Comparison of ENCODE assay signal across 1 cellular context in genomic region chr15:100602822-100603393, GRCh38.
A peak's percentile ranks its signal among the peaks of the same experiment; 100 is the strongest.
TF ChIP-seq lines count a peak whose summit lies in the region.

No MANE protein-coding gene starts in this region.

TF ChIP-seq in K562, 482 proteins besides CTCF, POLR2A, EP300 and RAD21 (continued from another document and continues in another):
- TF ChIP-seq ZNF592 (IDR thresholded peaks at IDR 0.05) (no peak), MCM5 (IDR thresholded peaks at IDR 0.05; ENCODE audit: low read depth) (no peak), POLR2G (IDR thresholded peaks at IDR 0.05; ENCODE audit: low read depth, low read length) (peak; percentile 17), GABPB1 (CRISPR knock-in tag; IDR thresholded peaks at IDR 0.05) (no peak; the same call in 1 of the 2 replicates), ZNF75A (CRISPR knock-in tag; IDR thresholded peaks at IDR 0.05) (no peak), ZMIZ1 (IDR thresholded peaks at IDR 0.05; ENCODE audit: low read depth in 2 of 2, low read length in 2 of 2) (no peak), MEIS2 (IDR thresholded peaks at IDR 0.05; ENCODE audit: partially characterized antibody) (no peak), RBBP5 (IDR thresholded peaks at IDR 0.05; ENCODE audit: borderline replicate concordance, insufficient read depth, low read length, poor library complexity, severe bottlenecking) (peak; percentile 44), HDAC1 (IDR thresholded peaks at IDR 0.05) (peak in 1 of 2 experiments; percentile 36; a peak in 1 of 4 replicates), LCOR (CRISPR knock-in tag; IDR thresholded peaks at IDR 0.05) (no peak), ZEB2 (IDR thresholded peaks at IDR 0.05) (0 out of 2 replicates have a peak, but pooled peaks have one; percentile 15), ZNF232 (CRISPR knock-in tag; IDR thresholded peaks at IDR 0.05) (no peak), ARID3B (CRISPR knock-in tag; IDR thresholded peaks at IDR 0.05; ENCODE audit: borderline replicate concordance) (no peak), GTF2E2 (tag; IDR thresholded peaks at IDR 0.05) (no peak), ZBTB17 (CRISPR knock-in tag; IDR thresholded peaks at IDR 0.05) (no peak), MIER1 (IDR thresholded peaks at IDR 0.05; ENCODE audit: low read depth) (no peak), TOE1 (IDR thresholded peaks at IDR 0.05; ENCODE audit: borderline replicate concordance) (no peak), TOE1 (CRISPR knock-in tag; IDR thresholded peaks at IDR 0.05; ENCODE audit: borderline replicate concordance, low read depth) (no peak), EWSR1 (IDR thresholded peaks at IDR 0.05; ENCODE audit: borderline replicate concordance, low read depth, partially characterized antibody) (no peak), MNT (conservative IDR thresholded peaks at IDR 0.05) (no peak), ZNF354B (CRISPR knock-in tag; IDR thresholded peaks at IDR 0.05) (no peak), PREB (CRISPR knock-in tag; IDR thresholded peaks at IDR 0.05) (no peak), CEBPB (tag; IDR thresholded peaks at IDR 0.05) (no peak), ZNF212 (CRISPR knock-in tag; IDR thresholded peaks at IDR 0.05) (no peak), CXXC5 (CRISPR knock-in tag; IDR thresholded peaks at IDR 0.05) (no peak), CREBBP (IDR thresholded peaks at IDR 0.05; ENCODE audit: low read depth, low read length) (no peak), ZNF512 (tag; IDR thresholded peaks at IDR 0.05) (no peak), MECOM (CRISPR knock-in tag; IDR thresholded peaks at IDR 0.05) (no peak), POLR3G (IDR thresholded peaks at IDR 0.05; ENCODE audit: extremely low read depth, insufficient read length, insufficient replicate concordance) (no peak), NCOR1 (IDR thresholded peaks at IDR 0.05) (no peak), GABPB2 (CRISPR knock-in tag; conservative IDR thresholded peaks at IDR 0.05) (no peak), GTF2B (IDR thresholded peaks at IDR 0.05; ENCODE audit: extremely low read depth, insufficient read length) (no peak), SRSF9 (IDR thresholded peaks at IDR 0.05; ENCODE audit: borderline replicate concordance, low read depth, low read length) (no peak), CCAR2 (IDR thresholded peaks at IDR 0.05; ENCODE audit: low read depth, low read length) (no peak), RB1 (IDR thresholded peaks at IDR 0.05; ENCODE audit: low read depth) (no peak), ZBTB1 (CRISPR knock-in tag; IDR thresholded peaks at IDR 0.05; ENCODE audit: borderline replicate concordance, low read depth) (no peak), MXD1 (CRISPR knock-in tag; IDR thresholded peaks at IDR 0.05; ENCODE audit: borderline replicate concordance, poor library complexity, severe bottlenecking) (no peak), POLR3A (IDR thresholded peaks at IDR 0.05; ENCODE audit: borderline replicate concordance, extremely low read depth, insufficient read depth, insufficient read length) (no peak), CHD1 (IDR thresholded peaks at IDR 0.05; ENCODE audit: low read length) (no peak), ZNF165 (CRISPR knock-in tag; IDR thresholded peaks at IDR 0.05; ENCODE audit: borderline replicate concordance) (no peak), ZNF3 (CRISPR knock-in tag; IDR thresholded peaks at IDR 0.05) (no peak), ZC3H11A (IDR thresholded peaks at IDR 0.05; ENCODE audit: low read depth, low read length) (no peak), GTF2F1 (IDR thresholded peaks at IDR 0.05; ENCODE audit: low read depth, low read length) (no peak), SMARCE1 (IDR thresholded peaks at IDR 0.05) (no peak), ZFP30 (CRISPR knock-in tag; IDR thresholded peaks at IDR 0.05; ENCODE audit: borderline replicate concordance) (no peak), ZNF217 (CRISPR knock-in tag; IDR thresholded peaks at IDR 0.05) (no peak), TFAP4 (CRISPR knock-in tag; IDR thresholded peaks at IDR 0.05; ENCODE audit: borderline replicate concordance) (peak; percentile 3; the same call in 1 of the 2 replicates), E2F6 (IDR thresholded peaks at IDR 0.05; ENCODE audit: borderline replicate concordance in 1 of 2, extremely low read depth in 1 of 2, insufficient read depth in 1 of 2, insufficient read length in 1 of 2, low read depth in 1 of 2, low read length in 1 of 2, poor library complexity in 1 of 2, severe bottlenecking in 1 of 2) (no peak), MXI1 (IDR thresholded peaks at IDR 0.05; ENCODE audit: low read depth, low read length) (no peak), XRCC5 (IDR thresholded peaks at IDR 0.05; ENCODE audit: low read depth, low read length) (no peak), PKNOX1 (IDR thresholded peaks at IDR 0.05) (no peak), TCF7 (IDR thresholded peaks at IDR 0.05; ENCODE audit: borderline replicate concordance) (no peak)
